In the genomic region with DNA sequence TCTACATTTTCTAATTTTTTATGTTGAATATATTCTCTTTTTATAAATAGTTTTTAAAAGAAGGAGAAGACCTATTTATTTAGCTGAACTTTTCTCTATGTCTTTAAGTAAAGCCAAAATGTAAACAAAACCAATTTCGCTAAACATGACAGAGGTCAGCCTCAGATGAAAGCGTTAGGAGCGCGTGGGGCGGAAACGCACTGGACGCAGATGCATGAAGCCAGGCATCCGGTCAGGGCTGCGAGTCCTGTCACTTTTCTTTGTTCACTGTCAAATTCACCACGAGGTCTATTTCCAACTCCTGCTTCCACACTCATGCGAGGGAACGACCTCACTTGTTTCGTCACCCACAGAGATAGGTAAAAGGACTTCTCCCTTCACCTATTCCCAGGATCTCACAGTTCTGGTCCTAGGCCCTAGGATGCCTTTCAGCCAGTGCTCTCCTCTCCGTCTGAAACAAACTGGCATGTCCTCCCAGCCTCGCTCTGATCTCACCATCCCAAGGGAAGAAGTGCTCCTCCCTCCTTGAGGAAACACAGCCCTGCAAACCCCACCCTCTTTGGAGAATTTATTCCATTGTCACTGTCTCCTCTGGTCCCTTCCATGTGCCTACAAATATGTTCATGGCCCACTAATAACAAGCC, we compare ENCODE assay signal across 17 cellular contexts. TPM values are rescaled to one million over a fixed set of nuclear protein-coding genes. Genes with fewer than 3 reads are reported as not detected.
DNase-seq lines count a peak whose midpoint lies in the region; ATAC-seq and TF ChIP-seq lines count a peak whose summit lies in the region.
"Had no signal": no experiment of that assay in that cellular context is flagged by ENCODE, and none has a peak within 500 bp of the region (broad histone marks: within the 10 kb centered on the region; RNA-seq: fewer than 3 reads in every experiment).

No MANE protein-coding gene starts in this region.

- no peaks in the 10 kb centered on the region for H3K9me3 ChIP-seq in adipocyte (ENCODE audit: control insufficient read depth, low read length)
- H3K9me3 ChIP-seq in heart right ventricle = no peaks in the 10 kb centered on the region
- H3K9me3 ChIP-seq in neuronal stem cell (replicated peaks in 1 of 2; ENCODE audit: control insufficient read depth in 2 of 2, insufficient read depth in 1 of 2, low read depth in 1 of 2, low read length in 2 of 2) = no peaks in the 10 kb centered on the region
- H3K9me3 ChIP-seq: mucosa of descending colon had no signal

- no peak overlapping the region for H2BK5ac ChIP-seq in neuronal stem cell (ENCODE audit: low read length)

- H3K36me3 ChIP-seq in adipocyte (ENCODE audit: control insufficient read depth, insufficient read depth, low read length, severe bottlenecking) = peaks cover 25% of the 10 kb centered on the region
- peaks cover 0 to 52% (median 0%) of the 10 kb centered on the region in 9 donors for H3K36me3 ChIP-seq in heart right ventricle
- peaks cover 0 to 8% of the 10 kb centered on the region in 2 donors for H3K36me3 ChIP-seq in neuronal stem cell (replicated peaks in 1 of 2; ENCODE audit: control insufficient read depth in 2 of 2, insufficient read depth in 2 of 2, low read length in 2 of 2)

- no peak overlapping the region for H2BK12ac ChIP-seq in neuronal stem cell (ENCODE audit: low read length)

- no peak overlapping the region for H3K4ac ChIP-seq in neuronal stem cell (ENCODE audit: low read length)

- WGBS in heart right ventricle, 2 donors = 76% methylated on average over 15 of the region's 15 CpGs
- no CpG with 5 or more reads among the region's 15 CpGs for WGBS in neuronal stem cell (ENCODE audit: extremely low coverage in 2 of 2, insufficient read length in 2 of 2, insufficient replicate concordance in 1 of 2), 2 donors

- intact Hi-C loops in heart right ventricle (cut with DNase I) (no loop called here), sciatic nerve (cut with DNase I) (no loop called here)

- H3K4me1 ChIP-seq in adipocyte (ENCODE audit: control insufficient read depth, insufficient read depth, low read length) (peaks cover 59% of the 10 kb centered on the region), heart right ventricle (peaks cover 12 to 67% (median 62%) of the 10 kb centered on the region in 9 donors), neuronal stem cell (ENCODE audit: control insufficient read depth in 2 of 2, insufficient read depth in 1 of 2, low read depth in 1 of 2, low read length in 2 of 2) (peaks cover 4 to 13% of the 10 kb centered on the region in 2 donors)

- peak overlapping the region; percentile 18 to 87 (median 60) for H3K27ac ChIP-seq in heart right ventricle
- H3K27ac ChIP-seq in neuronal stem cell (replicated peaks; ENCODE audit: low read length) = no peak overlapping the region
- H3K27ac ChIP-seq: SK-N-MC had no signal

- H3K14ac ChIP-seq in neuronal stem cell (ENCODE audit: low read length) = no peak overlapping the region

- no peak overlapping the region for H2BK120ac ChIP-seq in neuronal stem cell (ENCODE audit: low read depth, low read length)

- H4K91ac ChIP-seq in neuronal stem cell (ENCODE audit: low read depth, low read length, poor library complexity) = no peak overlapping the region

- H3K79me1 ChIP-seq in neuronal stem cell (ENCODE audit: low read depth, low read length) = no peaks in the 10 kb centered on the region

- no peak overlapping the region for H3K4me3 ChIP-seq in adipocyte (ENCODE audit: low read length)
- H3K4me3 ChIP-seq in heart right ventricle = no peak overlapping the region
- H3K4me3 ChIP-seq in neuronal stem cell (ENCODE audit: low read length in 2 of 2) = no peak overlapping the region
- H3K4me3 ChIP-seq: mucosa of descending colon, SK-N-MC had no signal

- H3K27me3 ChIP-seq in adipocyte (replicated peaks; ENCODE audit: control insufficient read depth, insufficient read depth, low read length) (no peaks in the 10 kb centered on the region), heart right ventricle (no peaks in the 10 kb centered on the region), neuronal stem cell (ENCODE audit: control insufficient read depth in 3 of 3, insufficient read depth in 3 of 3, low read depth in 1 of 3, low read length in 3 of 3) (no peaks in the 10 kb centered on the region)

- H3K4me2 ChIP-seq in neuronal stem cell (ENCODE audit: insufficient read depth, low read length, poor library complexity, severe bottlenecking) = no peak overlapping the region

- no peak overlapping the region for H2BK15ac ChIP-seq in neuronal stem cell (ENCODE audit: low read length)

- no peak overlapping the region for H3K23ac ChIP-seq in neuronal stem cell (ENCODE audit: low read depth, low read length, poor library complexity)

- H3K9ac ChIP-seq in adipocyte (ENCODE audit: low read length) (peak overlapping the region; percentile 25), neuronal stem cell (ENCODE audit: low read depth, low read length, poor library complexity) (no peak overlapping the region)

- DNase-seq in AG08395 (ENCODE audit: low spot score) = peak; percentile 35
- no peak for DNase-seq in adipocyte (ENCODE audit: low read depth)
- DNase-seq in heart right ventricle = peak in 1 of 2 donors; percentile 58
- DNase-seq in sciatic nerve (ENCODE audit: low spot score) = no peak
- no peak for DNase-seq in NCI-H187 treated with DMSO at 0.1 percent for 48 hours (lab: John Stamatoyannopoulos, UW)
- no peak for DNase-seq in erythroblast (lab: John Stamatoyannopoulos, UW)
- DNase-seq in neuronal stem cell (ENCODE audit: low spot score) = no peak
- DNase-seq: ACHN; activated effector memory CD4-positive, alpha-beta T cell treated with anti-CD3 and anti-CD28 coated beads, Interleukin-2, amount 50 U/mL, for 16 hours; HCEC 1CT; KG1; mucosa of descending colon; NCI-H1436 treated with DMSO at 0.1 percent for 48 hours; NCI-H345; stimulated activated CD4-positive, alpha-beta T cell treated with anti-CD3 and anti-CD28 coated beads, Interleukin-2, amount 100 ng/mL, for 24 hours had no signal

- TF ChIP-seq CTCF in heart right ventricle (IDR thresholded peaks at IDR 0.05) = no peak

- no peak overlapping the region for H2AFZ ChIP-seq in neuronal stem cell (ENCODE audit: low read length)

- TF ChIP-seq POLR2A in erythroblast (IDR thresholded peaks at IDR 0.05; ENCODE audit: low read length) = no peak

- H4K8ac ChIP-seq in neuronal stem cell (ENCODE audit: low read depth, low read length) = no peak overlapping the region

- no peak overlapping the region for H2AK5ac ChIP-seq in neuronal stem cell (ENCODE audit: low read depth, low read length)

- ATAC-seq in heart right ventricle (peak; percentile 49 to 85 (median 70)), sciatic nerve (peak; percentile 72), HG02884 (IDR thresholded peaks at IDR 0.05; ENCODE audit: unreplicated experiment) (no peak)

- no peak overlapping the region for H3K18ac ChIP-seq in neuronal stem cell (ENCODE audit: low read length)

RNA-seq across cellular contexts. Expression of gene ITGB5, which starts 57.9 kb away (rescaled TPM):
- total RNA-seq in heart right ventricle (100 to 1,000 TPM in 6 of 10 donors, 10 to 100 TPM in 4; 72.2 to 154 (median 108) TPM), sciatic nerve (138 TPM)
- polyA plus RNA-seq in heart right ventricle = 100 to 1,000 TPM in 1 of 2 donors, 10 to 100 TPM in 1; 18.5 to 145 TPM
- polyA plus RNA-seq in neuronal stem cell (2013, experiment 1 of 2) = 57.5 TPM
- 59.2 TPM for polyA plus RNA-seq in neuronal stem cell (2013, experiment 2 of 2)
